ENCODE assay signal across 9 cellular contexts in genomic region chr1:50735443-50735842, GRCh38.
DNase-seq lines count a peak whose midpoint lies in the region; ATAC-seq, FAIRE-seq and TF ChIP-seq lines count a peak whose summit lies in the region.
"Had no signal": no experiment of that assay in that cellular context is flagged by ENCODE, and none has a peak within 500 bp of the region (broad histone marks: within the 10 kb centered on the region; RNA-seq: fewer than 3 reads in every experiment).

No MANE protein-coding gene starts in this region.

- no peaks in the 10 kb centered on the region for H3K9me3 Mint-ChIP-seq in CD4-positive, alpha-beta T cell
- H3K9me3 Mint-ChIP-seq in astrocyte (ENCODE audit: unreplicated experiment), result no peaks in the 10 kb centered on the region

- 65% methylated on average over 2 of the region's 2 CpGs for WGBS in right lobe of liver (ENCODE audit: insufficient coverage, low coverage, low lambda C conversion rate, missing lambda C conversion rate)
- WGBS in sigmoid colon, 2 donors, result 81 to 91% methylated on average over 2 of the region's 2 CpGs

- H3K4me3 ChIP-seq in astrocyte (ENCODE audit: insufficient read depth, low read depth, low read length) (no peak overlapping the region), right lobe of liver (no peak overlapping the region), sigmoid colon (no peak overlapping the region)

- H3K27me3 ChIP-seq in CD4-positive, alpha-beta T cell (ENCODE audit: control insufficient read depth, insufficient read depth, low read length), result no peaks in the 10 kb centered on the region
- H3K27me3 ChIP-seq in astrocyte (ENCODE audit: insufficient read depth, low read length), result no peaks in the 10 kb centered on the region
- no peaks in the 10 kb centered on the region for H3K27me3 ChIP-seq in right lobe of liver
- no peaks in the 10 kb centered on the region for H3K27me3 ChIP-seq in sigmoid colon

- no peak for ATAC-seq in CD4-positive, alpha-beta T cell (ENCODE audit: poor library complexity)
- ATAC-seq in right lobe of liver (no peak), GM21619 (IDR thresholded peaks at IDR 0.05; ENCODE audit: unreplicated experiment) (no peak)

- CTCF ChIA-PET in CD4-positive, alpha-beta T cell (lab: Charles Lee), result interaction anchor here (0.6 kb wide), 1 partner anchor 115 kb away, joined by 3 read pairs; no protein-coding TSS in a partner anchor

- intact Hi-C loops in CD4-positive, alpha-beta T cell (cut with DNase I, micrococcal nuclease), result no loop called here
- intact Hi-C loops in right lobe of liver (cut with DNase I) (no loop called here), sigmoid colon (cut with DNase I) (no loop called here)

- H3K36me3 ChIP-seq in astrocyte (ENCODE audit: insufficient read depth, low read length), result no peaks in the 10 kb centered on the region
- no peaks in the 10 kb centered on the region for H3K36me3 ChIP-seq in right lobe of liver
- H3K36me3 ChIP-seq in sigmoid colon, result peaks cover 0 to 25% (median 4%) of the 10 kb centered on the region in 4 donors

- no peaks in the 10 kb centered on the region for H4K20me1 ChIP-seq in astrocyte (ENCODE audit: insufficient read depth, low read length)

- peak; percentile 39 for TF ChIP-seq CTCF in CD4-positive, alpha-beta T cell (IDR thresholded peaks at IDR 0.05)
- TF ChIP-seq CTCF in astrocyte (IDR thresholded peaks at IDR 0.05; ENCODE audit: insufficient read depth, low read depth, low read length) (peak; percentile 46), right lobe of liver (IDR thresholded peaks at IDR 0.05) (peak in 3 of 4 donors; percentile 53 to 55 (median 55)), sigmoid colon (IDR thresholded peaks at IDR 0.05) (peak in 1 of 4 experiments; percentile 37)

- no peaks in the 10 kb centered on the region for H3K9me3 ChIP-seq in CD4-positive, alpha-beta T cell (ENCODE audit: control insufficient read depth, low read length)
- H3K9me3 ChIP-seq in astrocyte (ENCODE audit: insufficient read depth, low read depth, low read length) (no peaks in the 10 kb centered on the region), right lobe of liver (no peaks in the 10 kb centered on the region), sigmoid colon (no peaks in the 10 kb centered on the region)

- H3K4me1 Mint-ChIP-seq in CD4-positive, alpha-beta T cell (ENCODE audit: low read depth), result peaks cover 11% of the 10 kb centered on the region
- no peaks in the 10 kb centered on the region for H3K4me1 Mint-ChIP-seq in astrocyte (ENCODE audit: low read depth, unreplicated experiment)

- no peak overlapping the region for H3K4me3 Mint-ChIP-seq in CD4-positive, alpha-beta T cell
- H3K4me3 Mint-ChIP-seq in astrocyte (ENCODE audit: unreplicated experiment), result no peak overlapping the region

- no peak overlapping the region for H3K27ac Mint-ChIP-seq in CD4-positive, alpha-beta T cell
- no peak overlapping the region for H3K27ac Mint-ChIP-seq in astrocyte (ENCODE audit: unreplicated experiment)

- no peak overlapping the region for H3K4me2 ChIP-seq in astrocyte (ENCODE audit: low read length)

- DNase-seq in CD4-positive, alpha-beta T cell, result no peak
- DNase-seq in HuH-7.5 (ENCODE audit: low spot score) (peak; percentile 10), astrocyte (ENCODE audit: low read depth) (peak; percentile 3), right lobe of liver (no peak), activated gamma-delta T cell treated with Interleukin-2 at 50 U/mL for 16 hours (no peak), sigmoid colon (no peak), mesenteric fat pad (ENCODE audit: low spot score) (no peak)

- H3K4me1 ChIP-seq in astrocyte (ENCODE audit: insufficient read depth, low read length) (no peaks in the 10 kb centered on the region), right lobe of liver (no peaks in the 10 kb centered on the region), sigmoid colon (no peaks in the 10 kb centered on the region)

- POLR2A ChIA-PET in CD4-positive, alpha-beta T cell (lab: Charles Lee), result no interaction called here

- H3K79me2 ChIP-seq in astrocyte (ENCODE audit: insufficient read depth, low read length), result no peaks in the 10 kb centered on the region

- H3K27me3 Mint-ChIP-seq in CD4-positive, alpha-beta T cell, result no peaks in the 10 kb centered on the region
- H3K27me3 Mint-ChIP-seq in astrocyte (ENCODE audit: low read depth, unreplicated experiment), result no peaks in the 10 kb centered on the region

- no peak for TF ChIP-seq EP300 in sigmoid colon (IDR thresholded peaks at IDR 0.05)

- FAIRE-seq in astrocyte (lab: Jason Lieb, UNC), result no peak

- peaks cover 56% of the 10 kb centered on the region for H3K36me3 Mint-ChIP-seq in CD4-positive, alpha-beta T cell (ENCODE audit: low read depth)
- peaks cover 2% of the 10 kb centered on the region for H3K36me3 Mint-ChIP-seq in astrocyte (ENCODE audit: low read depth, unreplicated experiment)

- TF ChIP-seq POLR2A in right lobe of liver (IDR thresholded peaks at IDR 0.05) (no peak), sigmoid colon (IDR thresholded peaks at IDR 0.05) (no peak)

- H3K9ac ChIP-seq in astrocyte (ENCODE audit: low read length), result no peak overlapping the region

- H2AFZ ChIP-seq in astrocyte (ENCODE audit: low read depth, low read length), result no peak overlapping the region

- no peak overlapping the region for H3K27ac ChIP-seq in CD4-positive, alpha-beta T cell (ENCODE audit: low read depth, low read length)
- H3K27ac ChIP-seq in astrocyte (ENCODE audit: low read depth, low read length) (no peak overlapping the region), right lobe of liver (no peak overlapping the region), sigmoid colon (no peak overlapping the region)
- H3K27ac ChIP-seq: HL-60 had no signal

Comparison
In these comparisons a context has a peak if more than half of its experiments do, and no peak if none do; other contexts are left out.
1. DNase-seq: peak in HuH-7.5 (single experiment) and astrocyte (single experiment); none in CD4-positive, alpha-beta T cell (0 of 10), right lobe of liver (0 of 3), activated gamma-delta T cell treated with Interleukin-2 at 50 U/mL for 16 hours (single experiment), sigmoid colon (single experiment) and mesenteric fat pad (single experiment).